ENCODE assay signal across 9 cellular contexts in genomic region chr1:183185941-183186490, GRCh38. TPM values are rescaled to one million over a fixed set of nuclear protein-coding genes. Genes with fewer than 3 reads are reported as not detected.
A peak's percentile ranks its signal among the peaks of the same experiment; 100 is the strongest.
DNase-seq lines count a peak whose midpoint lies in the region; ATAC-seq and TF ChIP-seq lines count a peak whose summit lies in the region.
"Had no signal": no experiment of that assay in that cellular context is flagged by ENCODE, and none has a peak within 500 bp of the region (broad histone marks: within the 10 kb centered on the region; RNA-seq: fewer than 3 reads in every experiment).

TSS of gene LAMC2 (plus strand) at chr1:183186264. CDS start at chr1:183186353, 89 bp downstream.

- TF ChIP-seq POLR2A in gastrocnemius medialis (IDR thresholded peaks at IDR 0.05): no peak

- H3K27ac ChIP-seq in gastrocnemius medialis: no peak within 1 kb of the TSS

- in situ Hi-C loops in gastrocnemius medialis (cut with MboI; ENCODE audit: low sequenced_read_pairs in 4 of 4): no loop called here

- H3K9me3 ChIP-seq in endocrine pancreas (ENCODE audit: control insufficient read depth, low read length) (no peaks in the 10 kb centered on the region), gastrocnemius medialis (no peaks in the 10 kb centered on the region)
- H3K9me3 ChIP-seq: HAP-1 had no signal

- peak within 1 kb of the TSS; percentile 58 for H3K9ac ChIP-seq in endocrine pancreas (ENCODE audit: control insufficient read depth, insufficient read depth, low read length)

- no peaks in the 10 kb centered on the region for H3K36me3 ChIP-seq in endocrine pancreas (ENCODE audit: control insufficient read depth, insufficient read depth, low read length)
- no peaks in the 10 kb centered on the region for H3K36me3 ChIP-seq in gastrocnemius medialis
- H3K36me3 ChIP-seq: HAP-1 had no signal

- H3K4me3 ChIP-seq in endocrine pancreas (ENCODE audit: control insufficient read depth, insufficient read depth, low read length) (peak within 1 kb of the TSS; percentile 85), gastrocnemius medialis (peak within 1 kb of the TSS in 1 of 4 donors; percentile 8)
- H3K4me3 ChIP-seq: HAP-1 had no signal

- no peak for TF ChIP-seq CTCF in gastrocnemius medialis (IDR thresholded peaks at IDR 0.05 in 4 of 5, conservative IDR thresholded peaks at IDR 0.05 in 1 of 5)

- ATAC-seq in gastrocnemius medialis (no peak), GM18868 (IDR thresholded peaks at IDR 0.05; ENCODE audit: unreplicated experiment) (no peak), HG03097 (IDR thresholded peaks at IDR 0.05; ENCODE audit: low FRiP score, unreplicated experiment) (no peak)

- H3K27me3 ChIP-seq in endocrine pancreas (ENCODE audit: control insufficient read depth, insufficient read depth, low read length) (no peaks in the 10 kb centered on the region), gastrocnemius medialis (no peaks in the 10 kb centered on the region)

- H3K4me1 ChIP-seq in endocrine pancreas (ENCODE audit: control insufficient read depth, insufficient read depth, low read length) (no peaks in the 10 kb centered on the region), gastrocnemius medialis (no peaks in the 10 kb centered on the region)

- DNase-seq in DMS79 (lab: John Stamatoyannopoulos, UW): peak; percentile 52
- DNase-seq in NCI-H510A treated with DMSO at 0.1 percent for 48 hours (lab: John Stamatoyannopoulos, UW): peak; percentile 82
- DNase-seq in mucosa of gallbladder (ENCODE audit: low spot score): peak; percentile 77
- DNase-seq in gastrocnemius medialis: no peak
- no peak for DNase-seq in NCI-H1694 (lab: John Stamatoyannopoulos, UW)

- intact Hi-C loops in gastrocnemius medialis (cut with DNase I; ENCODE audit: low total_unique reads): no loop called here

RNA-seq across cellular contexts. Expression of gene LAMC2, which starts in this region (rescaled TPM):
- total RNA-seq in mucosa of gallbladder (24.5 TPM), gastrocnemius medialis (1 to 10 TPM in 3 of 4 donors, under 1 TPM in 1; 0.78 to 1.8 (median 1.4) TPM)

Comparison
In these comparisons a context has a peak if more than half of its experiments do, and no peak if none do; other contexts are left out.
1. DNase-seq: peak in DMS79 (single experiment), NCI-H510A treated with DMSO at 0.1 percent for 48 hours (single experiment) and mucosa of gallbladder (single experiment); none in gastrocnemius medialis (0 of 2) and NCI-H1694 (single experiment).